ENCODE assay signal across 27 cellular contexts in genomic region chr22:42976534-42976933, GRCh38. TPM values are rescaled to one million over a fixed set of nuclear protein-coding genes. Genes with fewer than 3 reads are reported as not detected.
DNase-seq lines count a peak whose midpoint lies in the region; ATAC-seq, FAIRE-seq and TF ChIP-seq lines count a peak whose summit lies in the region.
"Had no signal": no experiment of that assay in that cellular context is flagged by ENCODE, and none has a peak within 500 bp of the region (broad histone marks: within the 10 kb centered on the region; RNA-seq: fewer than 3 reads in every experiment).

No MANE protein-coding gene starts in this region.

- peaks cover 38% of the 10 kb centered on the region for H3F3A ChIP-seq in GM23248 (ENCODE audit: insufficient read depth)

- no peaks in the 10 kb centered on the region for H3K36me3 ChIP-seq in CD4-positive, CD25-positive, alpha-beta regulatory T cell (ENCODE audit: control insufficient read depth, insufficient read depth, low read length)
- no peaks in the 10 kb centered on the region for H3K36me3 ChIP-seq in GM23248 (ENCODE audit: low read depth)
- H3K36me3 ChIP-seq in endodermal cell (ENCODE audit: control insufficient read depth, insufficient read depth, low read length) = peaks cover 6% of the 10 kb centered on the region
- no peaks in the 10 kb centered on the region for H3K36me3 ChIP-seq in small intestine (ENCODE audit: control insufficient read depth in 2 of 2, insufficient read depth in 2 of 2, low read length in 2 of 2)
- H3K36me3 ChIP-seq: HAP-1 had no signal

- no peaks in the 10 kb centered on the region for H3K9me2 ChIP-seq in GM23248 (ENCODE audit: insufficient read depth)

- no peak for TF ChIP-seq CTCF in endodermal cell (conservative IDR thresholded peaks at IDR 0.05)

- H3K36me3 Mint-ChIP-seq in CD4-positive, CD25-positive, alpha-beta regulatory T cell = peaks cover 7% of the 10 kb centered on the region
- peaks cover 5% of the 10 kb centered on the region for H3K36me3 Mint-ChIP-seq in endodermal cell (ENCODE audit: low read depth)

- 92 to 94% methylated on average over 3 of the region's 3 CpGs for WGBS in GM23248 (ENCODE audit: low coverage in 1 of 2, low lambda C conversion rate in 2 of 2, missing lambda C conversion rate in 2 of 2), 2 experiments
- 83 to 94% methylated on average over 2 of the region's 3 CpGs for WGBS in endodermal cell (ENCODE audit: insufficient coverage in 1 of 2, insufficient read length in 1 of 2), 2 experiments
- WGBS in small intestine, 3 donors = 83 to 89% (median 83%) methylated on average over 3 of the region's 3 CpGs

- H3K4me1 Mint-ChIP-seq in CD4-positive, CD25-positive, alpha-beta regulatory T cell = peaks cover 32 to 59% (median 45%) of the 10 kb centered on the region in 4 donors
- H3K4me1 Mint-ChIP-seq in endodermal cell = peaks cover 30% of the 10 kb centered on the region

- no peak overlapping the region for H3K4me3 ChIP-seq in CD4-positive, CD25-positive, alpha-beta regulatory T cell (ENCODE audit: low read depth, low read length)
- H3K4me3 ChIP-seq in GM23248 (no peak overlapping the region), endodermal cell (ENCODE audit: low read length) (no peak overlapping the region), small intestine (ENCODE audit: low read depth in 1 of 2, low read length in 2 of 2) (no peak overlapping the region)
- H3K4me3 ChIP-seq: GM23338, HAP-1 had no signal

- no peak for ATAC-seq in CD4-positive, CD25-positive, alpha-beta regulatory T cell (ENCODE audit: low read depth in 2 of 2)
- ATAC-seq in HG03108 (IDR thresholded peaks at IDR 0.05; ENCODE audit: unreplicated experiment) (no peak), HG02970 (IDR thresholded peaks at IDR 0.05; ENCODE audit: low FRiP score, unreplicated experiment) (no peak)
- ATAC-seq: Panc1 had no signal

- no peaks in the 10 kb centered on the region for H3K9me3 ChIP-seq in CD4-positive, CD25-positive, alpha-beta regulatory T cell (ENCODE audit: control insufficient read depth in 2 of 2, low read length in 2 of 2)
- H3K9me3 ChIP-seq in GM23248 (ENCODE audit: low read depth) (no peaks in the 10 kb centered on the region), endodermal cell (ENCODE audit: control insufficient read depth, low read length) (no peaks in the 10 kb centered on the region), small intestine (ENCODE audit: control insufficient read depth, low read depth) (no peaks in the 10 kb centered on the region)
- H3K9me3 ChIP-seq: HAP-1 had no signal

- H3K4me1 ChIP-seq in CD4-positive, CD25-positive, alpha-beta regulatory T cell (ENCODE audit: control insufficient read depth, insufficient read depth, low read length, poor library complexity, severe bottlenecking) = peaks cover 4% of the 10 kb centered on the region
- H3K4me1 ChIP-seq in GM23248 (ENCODE audit: insufficient read depth) (peaks cover 38% of the 10 kb centered on the region), endodermal cell (ENCODE audit: control insufficient read depth, insufficient read depth, low read length) (peaks cover 23% of the 10 kb centered on the region), small intestine (ENCODE audit: control insufficient read depth in 2 of 2, insufficient read depth in 1 of 2, low read depth in 1 of 2, low read length in 1 of 2) (peaks cover 0 to 9% of the 10 kb centered on the region in 2 donors)
- H3K4me1 ChIP-seq: HAP-1 had no signal

- H4K20me1 ChIP-seq in GM23248 (ENCODE audit: insufficient read depth) = no peaks in the 10 kb centered on the region

- H3K79me2 ChIP-seq in GM23248 (ENCODE audit: insufficient read depth) = peaks cover 81% of the 10 kb centered on the region

- no peaks in the 10 kb centered on the region for H3K27me3 ChIP-seq in CD4-positive, CD25-positive, alpha-beta regulatory T cell (ENCODE audit: control insufficient read depth, insufficient read depth, low read length)
- H3K27me3 ChIP-seq in GM23248 (replicated peaks; ENCODE audit: insufficient read depth) = no peaks in the 10 kb centered on the region
- H3K27me3 ChIP-seq in endodermal cell (ENCODE audit: control insufficient read depth, insufficient read depth, low read length, poor library complexity, severe bottlenecking) = no peaks in the 10 kb centered on the region
- no peaks in the 10 kb centered on the region for H3K27me3 ChIP-seq in small intestine (ENCODE audit: control insufficient read depth in 2 of 2, insufficient read depth in 2 of 2, low read length in 2 of 2)

- no peak overlapping the region for H3K4me3 Mint-ChIP-seq in CD4-positive, CD25-positive, alpha-beta regulatory T cell
- H3K4me3 Mint-ChIP-seq in endodermal cell = no peak overlapping the region
- H3K4me3 Mint-ChIP-seq: B cell; CD8-positive, alpha-beta memory T cell; GM23338 had no signal

- H3K27ac Mint-ChIP-seq in CD4-positive, CD25-positive, alpha-beta regulatory T cell = peak overlapping the region in 2 of 3 donors; percentile 31 to 49
- peak overlapping the region; percentile 67 for H3K27ac Mint-ChIP-seq in endodermal cell
- H3K27ac Mint-ChIP-seq: B cell, GM23338 had no signal

- no peak overlapping the region for H3K4me2 ChIP-seq in GM23248 (ENCODE audit: unreplicated experiment)
- H3K4me2 ChIP-seq: GM23338 had no signal

- FAIRE-seq in small intestine (lab: Jason Lieb, UNC) = no peak
- FAIRE-seq: GM18507 had no signal

- H3K9ac ChIP-seq in GM23248 (no peak overlapping the region), endodermal cell (ENCODE audit: extremely low read depth, low read length, poor library complexity, severe bottlenecking) (no peak overlapping the region)

- in situ Hi-C loops in GM23248 (cut with MboI) = no loop called here

- no peak overlapping the region for H3K27ac ChIP-seq in CD4-positive, CD25-positive, alpha-beta regulatory T cell (ENCODE audit: insufficient read depth, low read length, poor library complexity, severe bottlenecking)
- H3K27ac ChIP-seq in GM23248 = 0 out of 2 replicates have a peak overlapping the region, but pooled peaks have one; percentile 17
- H3K27ac ChIP-seq in endodermal cell (ENCODE audit: low read depth, low read length) = no peak overlapping the region
- peak overlapping the region; percentile 13 to 14 for H3K27ac ChIP-seq in small intestine (ENCODE audit: low read depth in 1 of 2, low read length in 1 of 2)
- H3K27ac ChIP-seq: C4-2B, RWPE1 had no signal

- H3K27me3 Mint-ChIP-seq in CD4-positive, CD25-positive, alpha-beta regulatory T cell = no peaks in the 10 kb centered on the region
- no peaks in the 10 kb centered on the region for H3K27me3 Mint-ChIP-seq in endodermal cell (ENCODE audit: insufficient read depth)
- H3K27me3 Mint-ChIP-seq: B cell; CD8-positive, alpha-beta memory T cell had no signal

- no peak for DNase-seq in CD4-positive, CD25-positive, alpha-beta regulatory T cell
- no peak for DNase-seq in GM23248
- no peak for DNase-seq in endodermal cell
- DNase-seq in small intestine = no peak
- no peak for DNase-seq in activated CD4-positive, alpha-beta T cell treated with anti-CD3 and anti-CD28 coated beads, Interleukin-2, amount 50 U/mL, for 48 hours
- DNase-seq in DMS79 treated with DMSO at 0.1 percent for 48 hours (lab: John Stamatoyannopoulos, UW) = no peak
- DNase-seq: CD8-positive, alpha-beta memory T cell; DMS 273 treated with DMSO at 0.1 percent for 48 hours; DMS79; GF-D8; Karpas-422; NCI-H1092 treated with DMSO at 0.1 percent for 48 hours; NCI-H1436; NCI-H187; NCI-H2171 treated with DMSO at 0.1 percent for 48 hours; NCI-H446; NCI-H524 treated with DMSO at 0.1 percent for 48 hours; SHP77 had no signal

- H2AFZ ChIP-seq in GM23248 = no peak overlapping the region
- H2AFZ ChIP-seq: GM23338 had no signal

- H3K9me3 Mint-ChIP-seq in CD4-positive, CD25-positive, alpha-beta regulatory T cell = peaks cover 0 to 1% (median 0%) of the 10 kb centered on the region in 7 donors
- peaks cover 8% of the 10 kb centered on the region for H3K9me3 Mint-ChIP-seq in endodermal cell
- H3K9me3 Mint-ChIP-seq: CD8-positive, alpha-beta memory T cell had no signal

RNA-seq across cellular contexts. Expression of gene PACSIN2, which starts 38.4 kb away (rescaled TPM):
- total RNA-seq in CD4-positive, CD25-positive, alpha-beta regulatory T cell = 60.8 TPM
- 10 to 100 TPM; 27.5 to 38.1 (median 34.7) TPM for polyA plus RNA-seq in CD4-positive, CD25-positive, alpha-beta regulatory T cell
- 35.5 and 43.7 TPM in 2 replicates for total RNA-seq in GM23248 (2014; rRNA removed; shearing (Covaris generic))
- 36.0 and 36.5 TPM in 2 replicates for polyA plus RNA-seq in GM23248 (2016; fragmentation: Nextera tagmentation; extraction: Ambion mirVana)
- total RNA-seq in endodermal cell = 10 to 100 TPM; 60.7 to 61.4 TPM
- polyA plus RNA-seq in endodermal cell (2013, experiment 1 of 2) = 47.8 TPM
- polyA plus RNA-seq in endodermal cell (2013, experiment 2 of 2) = 50.9 TPM
- polyA plus RNA-seq in small intestine = 10 to 100 TPM; 28.9 to 53.3 (median 37.8) TPM

Comparison
In these comparisons a context has a peak if more than half of its experiments do, and no peak if none do; other contexts are left out.
1. H3K27ac ChIP-seq: peak in GM23248 (single experiment) and small intestine (2 of 2); none in CD4-positive, CD25-positive, alpha-beta regulatory T cell (single experiment) and endodermal cell (single experiment).